In genomic region chr9:95129651-95130291, GRCh38 we compare ENCODE assay signal across 14 cellular contexts.
DNase-seq lines count a peak whose midpoint lies in the region; ATAC-seq and TF ChIP-seq lines count a peak whose summit lies in the region.
"Had no signal": no experiment of that assay in that cellular context is flagged by ENCODE, and none has a peak within 500 bp of the region (broad histone marks: within the 10 kb centered on the region; RNA-seq: fewer than 3 reads in every experiment).

No MANE protein-coding gene starts in this region.

- intact Hi-C loops in stomach (cut with DNase I; ENCODE audit: low total_unique reads) = loop anchor here (10.0 kb wide), 1 partner anchor 345 kb away; no protein-coding TSS in a partner anchor

- TF ChIP-seq POLR2A in stomach (IDR thresholded peaks at IDR 0.05) = no peak

- in situ Hi-C loops in GM13976 (cut with MboI; ENCODE audit: low sequenced_read_pairs, unreplicated experiment) = loop anchor here (5.0 to 10.0 kb wide), 2 partner anchors 345 to 447 kb away; no protein-coding TSS in a partner anchor

- H3K27me3 ChIP-seq in hepatocyte (no peaks in the 10 kb centered on the region), stomach (no peaks in the 10 kb centered on the region)
- H3K27me3 ChIP-seq: brain microvascular endothelial cell, gastroesophageal sphincter had no signal

- H3K4me2 ChIP-seq in hepatocyte = peak overlapping the region; percentile 10

- DNase-seq in LNCaP clone FGC (ENCODE audit: low read depth) (peak; percentile 35), NCI-H510A treated with DMSO at 0.1 percent for 48 hours (lab: John Stamatoyannopoulos, UW) (peak; percentile 73), hepatocyte (ENCODE audit: low spot score) (no peak), stomach (no peak), ecto neural progenitor cell (ENCODE audit: low spot score) (no peak), GM13976 (ENCODE audit: low spot score) (no peak)
- DNase-seq: brain microvascular endothelial cell, naive B cell, NCI-H2081 treated with DMSO at 0.1 percent for 48 hours had no signal

- peaks cover 62% of the 10 kb centered on the region for H3K4me1 ChIP-seq in hepatocyte (ENCODE audit: insufficient read depth)
- peaks cover 8 to 79% (median 41%) of the 10 kb centered on the region in 4 donors for H3K4me1 ChIP-seq in stomach

- H4K20me1 ChIP-seq in hepatocyte (ENCODE audit: insufficient read depth, poor library complexity, severe bottlenecking) = no peaks in the 10 kb centered on the region

- H3K9me3 ChIP-seq in hepatocyte (ENCODE audit: low read depth) (no peaks in the 10 kb centered on the region), stomach (no peaks in the 10 kb centered on the region)
- H3K9me3 ChIP-seq: gastroesophageal sphincter had no signal

- no peaks in the 10 kb centered on the region for H3K79me2 ChIP-seq in hepatocyte

- no peak for ATAC-seq in GM21737 (IDR thresholded peaks at IDR 0.05; ENCODE audit: unreplicated experiment)
- ATAC-seq: gastroesophageal sphincter, K562 had no signal

- no peak for TF ChIP-seq CTCF in LNCaP clone FGC (IDR thresholded peaks at IDR 0.05; ENCODE audit: control insufficient read depth, extremely low read depth, insufficient read depth)
- TF ChIP-seq CTCF in hepatocyte (IDR thresholded peaks at IDR 0.05; ENCODE audit: poor library complexity) = no peak
- no peak for TF ChIP-seq CTCF in stomach (IDR thresholded peaks at IDR 0.05)
- no peak for TF ChIP-seq CTCF in GM13976 (IDR thresholded peaks at IDR 0.05; ENCODE audit: borderline replicate concordance, control extremely low read depth, extremely low read depth, insufficient read depth, missing control alignments)

- TF ChIP-seq EP300 in stomach (IDR thresholded peaks at IDR 0.05) = no peak

- no peak overlapping the region for H3K4me3 ChIP-seq in LNCaP clone FGC (ENCODE audit: low read depth, low read length)
- H3K4me3 ChIP-seq in hepatocyte = no peak overlapping the region
- H3K4me3 ChIP-seq in stomach = no peak overlapping the region
- H3K4me3 ChIP-seq: gastroesophageal sphincter, K562 had no signal

- no peaks in the 10 kb centered on the region for H3K9me2 ChIP-seq in hepatocyte (replicated peaks; ENCODE audit: insufficient read depth)

- H2AFZ ChIP-seq in hepatocyte = no peak overlapping the region

- WGBS in hepatocyte (ENCODE audit: low lambda C conversion rate, missing lambda C conversion rate) = 29% methylated on average over 4 of the region's 4 CpGs
- WGBS in stomach, 5 donors = 46 to 60% (median 48%) methylated on average over 4 of the region's 4 CpGs

- H3K27ac ChIP-seq in hepatocyte (peak overlapping the region; percentile 10), stomach (peak overlapping the region in 3 of 5 donors; percentile 24 to 62 (median 49))
- H3K27ac ChIP-seq: brain microvascular endothelial cell, C4-2B, RWPE1 had no signal

- H3K36me3 ChIP-seq in hepatocyte (replicated peaks; ENCODE audit: insufficient read depth, low read depth) (no peaks in the 10 kb centered on the region), stomach (no peaks in the 10 kb centered on the region)
- H3K36me3 ChIP-seq: brain microvascular endothelial cell had no signal

Comparison
In these comparisons a context has a peak if more than half of its experiments do, and no peak if none do; other contexts are left out.
1. DNase-seq: peak in LNCaP clone FGC (single experiment) and NCI-H510A treated with DMSO at 0.1 percent for 48 hours (single experiment); none in hepatocyte (single experiment), stomach (single experiment), ecto neural progenitor cell (single experiment) and GM13976 (single experiment).